Comparison of ENCODE assay signal across 1 cellular context in the genomic region with DNA sequence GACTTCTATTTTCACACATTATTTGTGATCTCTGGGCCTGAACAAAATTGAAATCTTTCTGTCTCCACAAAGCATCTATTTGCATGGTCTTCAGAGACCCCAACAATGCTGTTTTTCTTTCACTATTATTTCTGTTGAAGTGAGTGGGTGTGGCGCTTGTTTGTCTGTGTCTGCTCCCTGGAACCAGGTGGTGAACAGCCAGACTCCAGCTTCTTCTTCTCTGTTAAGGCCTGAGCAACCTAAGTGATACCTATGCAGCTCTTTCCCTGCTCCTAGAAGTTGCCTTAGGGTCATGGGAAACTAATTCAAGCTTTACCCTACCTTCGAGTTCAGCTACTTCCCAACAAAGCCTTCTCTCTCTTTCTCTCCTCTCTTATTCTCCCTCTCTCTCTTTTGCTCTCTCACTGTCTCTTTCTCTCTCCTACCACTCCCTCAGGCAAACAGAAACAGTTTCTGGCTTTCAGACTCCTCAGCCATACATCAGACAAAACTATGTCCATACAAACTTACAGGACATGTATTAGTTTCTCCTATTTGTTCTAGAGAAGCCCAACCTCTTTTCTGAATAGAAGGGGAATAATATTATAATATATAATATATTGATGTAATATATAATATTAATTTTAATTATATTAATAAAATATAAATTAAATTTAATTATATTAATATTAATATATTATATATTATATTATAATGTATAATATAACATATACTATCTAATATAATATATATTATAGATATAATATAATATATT.
TF ChIP-seq lines count a peak whose summit lies in the region.

No MANE protein-coding gene starts in this region.

TF ChIP-seq in K562, 482 proteins besides CTCF, POLR2A, EP300 and RAD21 (continued from another document):
- TF ChIP-seq, protein P1, sequence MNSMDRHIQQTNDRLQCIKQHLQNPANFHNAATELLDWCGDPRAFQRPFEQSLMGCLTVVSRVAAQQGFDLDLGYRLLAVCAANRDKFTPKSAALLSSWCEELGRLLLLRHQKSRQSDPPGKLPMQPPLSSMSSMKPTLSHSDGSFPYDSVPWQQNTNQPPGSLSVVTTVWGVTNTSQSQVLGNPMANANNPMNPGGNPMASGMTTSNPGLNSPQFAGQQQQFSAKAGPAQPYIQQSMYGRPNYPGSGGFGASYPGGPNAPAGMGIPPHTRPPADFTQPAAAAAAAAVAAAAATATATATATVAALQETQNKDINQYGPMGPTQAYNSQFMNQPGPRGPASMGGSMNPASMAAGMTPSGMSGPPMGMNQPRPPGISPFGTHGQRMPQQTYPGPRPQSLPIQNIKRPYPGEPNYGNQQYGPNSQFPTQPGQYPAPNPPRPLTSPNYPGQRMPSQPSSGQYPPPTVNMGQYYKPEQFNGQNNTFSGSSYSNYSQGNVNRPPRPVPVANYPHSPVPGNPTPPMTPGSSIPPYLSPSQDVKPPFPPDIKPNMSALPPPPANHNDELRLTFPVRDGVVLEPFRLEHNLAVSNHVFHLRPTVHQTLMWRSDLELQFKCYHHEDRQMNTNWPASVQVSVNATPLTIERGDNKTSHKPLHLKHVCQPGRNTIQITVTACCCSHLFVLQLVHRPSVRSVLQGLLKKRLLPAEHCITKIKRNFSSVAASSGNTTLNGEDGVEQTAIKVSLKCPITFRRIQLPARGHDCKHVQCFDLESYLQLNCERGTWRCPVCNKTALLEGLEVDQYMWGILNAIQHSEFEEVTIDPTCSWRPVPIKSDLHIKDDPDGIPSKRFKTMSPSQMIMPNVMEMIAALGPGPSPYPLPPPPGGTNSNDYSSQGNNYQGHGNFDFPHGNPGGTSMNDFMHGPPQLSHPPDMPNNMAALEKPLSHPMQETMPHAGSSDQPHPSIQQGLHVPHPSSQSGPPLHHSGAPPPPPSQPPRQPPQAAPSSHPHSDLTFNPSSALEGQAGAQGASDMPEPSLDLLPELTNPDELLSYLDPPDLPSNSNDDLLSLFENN (IDR thresholded peaks at IDR 0.05; ENCODE audit: low read depth in 2 of 2, low read length in 2 of 2), result no peak
- no peak for TF ChIP-seq BACH1 (tag; IDR thresholded peaks at IDR 0.05)
- TF ChIP-seq, protein P2, sequence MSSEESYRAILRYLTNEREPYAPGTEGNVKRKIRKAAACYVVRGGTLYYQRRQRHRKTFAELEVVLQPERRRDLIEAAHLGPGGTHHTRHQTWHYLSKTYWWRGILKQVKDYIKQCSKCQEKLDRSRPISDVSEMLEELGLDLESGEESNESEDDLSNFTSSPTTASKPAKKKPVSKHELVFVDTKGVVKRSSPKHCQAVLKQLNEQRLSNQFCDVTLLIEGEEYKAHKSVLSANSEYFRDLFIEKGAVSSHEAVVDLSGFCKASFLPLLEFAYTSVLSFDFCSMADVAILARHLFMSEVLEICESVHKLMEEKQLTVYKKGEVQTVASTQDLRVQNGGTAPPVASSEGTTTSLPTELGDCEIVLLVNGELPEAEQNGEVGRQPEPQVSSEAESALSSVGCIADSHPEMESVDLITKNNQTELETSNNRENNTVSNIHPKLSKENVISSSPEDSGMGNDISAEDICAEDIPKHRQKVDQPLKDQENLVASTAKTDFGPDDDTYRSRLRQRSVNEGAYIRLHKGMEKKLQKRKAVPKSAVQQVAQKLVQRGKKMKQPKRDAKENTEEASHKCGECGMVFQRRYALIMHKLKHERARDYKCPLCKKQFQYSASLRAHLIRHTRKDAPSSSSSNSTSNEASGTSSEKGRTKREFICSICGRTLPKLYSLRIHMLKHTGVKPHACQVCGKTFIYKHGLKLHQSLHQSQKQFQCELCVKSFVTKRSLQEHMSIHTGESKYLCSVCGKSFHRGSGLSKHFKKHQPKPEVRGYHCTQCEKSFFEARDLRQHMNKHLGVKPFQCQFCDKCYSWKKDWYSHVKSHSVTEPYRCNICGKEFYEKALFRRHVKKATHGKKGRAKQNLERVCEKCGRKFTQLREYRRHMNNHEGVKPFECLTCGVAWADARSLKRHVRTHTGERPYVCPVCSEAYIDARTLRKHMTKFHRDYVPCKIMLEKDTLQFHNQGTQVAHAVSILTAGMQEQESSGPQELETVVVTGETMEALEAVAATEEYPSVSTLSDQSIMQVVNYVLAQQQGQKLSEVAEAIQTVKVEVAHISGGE (CRISPR knock-in tag; IDR thresholded peaks at IDR 0.05), result no peak
- TF ChIP-seq RFX7 (CRISPR knock-in tag; IDR thresholded peaks at IDR 0.05), result no peak
- no peak for TF ChIP-seq ZNF830 (CRISPR knock-in tag; IDR thresholded peaks at IDR 0.05)
- TF ChIP-seq NR2C1 (IDR thresholded peaks at IDR 0.05), result no peak
- no peak for TF ChIP-seq NR2C1 (tag; IDR thresholded peaks at IDR 0.05)
